Comparison of ENCODE assay signal across 12 cellular contexts in genomic region chr19:17025361-17025760, GRCh38. TPM values are rescaled to one million over a fixed set of nuclear protein-coding genes. Genes with fewer than 3 reads are reported as not detected.
DNase-seq lines count a peak whose midpoint lies in the region; ATAC-seq and TF ChIP-seq lines count a peak whose summit lies in the region.
"Had no signal": no experiment of that assay in that cellular context is flagged by ENCODE, and none has a peak within 500 bp of the region (broad histone marks: within the 10 kb centered on the region; RNA-seq: fewer than 3 reads in every experiment).

No MANE protein-coding gene starts in this region.

- H3K27me3 ChIP-seq in NT2/D1 (ENCODE audit: insufficient read depth, insufficient read length), result peaks cover 25% of the 10 kb centered on the region
- H3K27me3 ChIP-seq in hepatocyte, result peaks cover 7% of the 10 kb centered on the region

- peaks cover 10% of the 10 kb centered on the region for H3K4me1 ChIP-seq in NT2/D1 (ENCODE audit: insufficient read depth, insufficient read length)
- H3K4me1 ChIP-seq in hepatocyte (ENCODE audit: insufficient read depth), result peaks cover 10% of the 10 kb centered on the region

- H3K9me3 ChIP-seq in NT2/D1 (ENCODE audit: insufficient read depth, low read length) (peaks cover 37% of the 10 kb centered on the region), hepatocyte (ENCODE audit: low read depth) (no peaks in the 10 kb centered on the region)
- H3K9me3 ChIP-seq: neutrophil had no signal

- H3K9ac ChIP-seq in NT2/D1 (ENCODE audit: insufficient read length, low read depth), result no peak overlapping the region

- no peak for DNase-seq in NT2/D1 (ENCODE audit: low read depth, low spot score)
- DNase-seq in hepatocyte (ENCODE audit: low spot score), result no peak
- no peak for DNase-seq in progenitor cell of endocrine pancreas (ENCODE audit: low spot score, unreplicated experiment)
- no peak for DNase-seq in activated CD8-positive, alpha-beta memory T cell treated with anti-CD3 and anti-CD28 coated beads, Interleukin-2, amount 10 ng/mL, durations not matched to agents 7 days and 5 days
- DNase-seq: activated CD4-positive, CD25-positive, alpha-beta regulatory T cell; activated naive CD8-positive, alpha-beta T cell treated with anti-CD3 and anti-CD28 coated beads, Interleukin-2, amount 10 ng/mL, durations not matched to agents 7 days and 5 days; DND-41; NCI-H1417 had no signal

- peaks cover 5% of the 10 kb centered on the region for H3K4me1 Mint-ChIP-seq in progenitor cell of endocrine pancreas (ENCODE audit: low read depth)
- no peaks in the 10 kb centered on the region for H3K4me1 Mint-ChIP-seq in activated CD8-positive, alpha-beta memory T cell treated with anti-CD3 and anti-CD28 coated beads, Interleukin-2, amount 10 ng/mL, durations not matched to agents 7 days and 5 days
- H3K4me1 Mint-ChIP-seq: activated naive CD8-positive, alpha-beta T cell treated with anti-CD3 and anti-CD28 coated beads, Interleukin-2, amount 10 ng/mL, durations not matched to agents 7 days and 5 days had no signal

- 86% methylated on average over 6 of the region's 6 CpGs for WGBS in hepatocyte (ENCODE audit: low lambda C conversion rate, missing lambda C conversion rate)

- no peaks in the 10 kb centered on the region for H4K20me1 ChIP-seq in hepatocyte (ENCODE audit: insufficient read depth, poor library complexity, severe bottlenecking)

- TF ChIP-seq POLR2A in GM18505 (IDR thresholded peaks at IDR 0.05; ENCODE audit: borderline replicate concordance, extremely low read depth, insufficient read depth, insufficient read length), result no peak

- H3K4me3 ChIP-seq in NT2/D1 (ENCODE audit: insufficient read length, low read depth), result peak overlapping the region; percentile 72
- H3K4me3 ChIP-seq in hepatocyte, result no peak overlapping the region

- H3K36me3 Mint-ChIP-seq in progenitor cell of endocrine pancreas (ENCODE audit: insufficient read depth), result peaks cover 15% of the 10 kb centered on the region
- peaks cover 2% of the 10 kb centered on the region for H3K36me3 Mint-ChIP-seq in activated CD8-positive, alpha-beta memory T cell treated with anti-CD3 and anti-CD28 coated beads, Interleukin-2, amount 10 ng/mL, durations not matched to agents 7 days and 5 days

- TF ChIP-seq CTCF in hepatocyte (IDR thresholded peaks at IDR 0.05; ENCODE audit: poor library complexity) (no peak), progenitor cell of endocrine pancreas (IDR thresholded peaks at IDR 0.05; ENCODE audit: unreplicated experiment) (no peak)

- CTCF ChIA-PET in activated CD8-positive, alpha-beta memory T cell treated with anti-CD3 and anti-CD28 coated beads, Interleukin-2, amount 10 ng/mL, durations not matched to agents 7 days and 5 days (lab: Charles Lee), result no interaction called here

- peak overlapping the region; percentile 81 for H3K4me3 Mint-ChIP-seq in progenitor cell of endocrine pancreas (ENCODE audit: low read depth)
- H3K4me3 Mint-ChIP-seq in activated CD8-positive, alpha-beta memory T cell treated with anti-CD3 and anti-CD28 coated beads, Interleukin-2, amount 10 ng/mL, durations not matched to agents 7 days and 5 days, result no peak overlapping the region
- H3K4me3 Mint-ChIP-seq: activated naive CD8-positive, alpha-beta T cell treated with anti-CD3 and anti-CD28 coated beads, Interleukin-2, amount 10 ng/mL, durations not matched to agents 7 days and 5 days had no signal

- H3K79me2 ChIP-seq in hepatocyte, result no peaks in the 10 kb centered on the region

- H3K27ac ChIP-seq in hepatocyte, result no peak overlapping the region
- H3K27ac ChIP-seq: neutrophil had no signal

- H3K9me2 ChIP-seq in hepatocyte (replicated peaks; ENCODE audit: insufficient read depth), result no peaks in the 10 kb centered on the region

- no peak overlapping the region for H3K27ac Mint-ChIP-seq in progenitor cell of endocrine pancreas
- no peak overlapping the region for H3K27ac Mint-ChIP-seq in activated CD8-positive, alpha-beta memory T cell treated with anti-CD3 and anti-CD28 coated beads, Interleukin-2, amount 10 ng/mL, durations not matched to agents 7 days and 5 days
- H3K27ac Mint-ChIP-seq: activated naive CD8-positive, alpha-beta T cell treated with anti-CD3 and anti-CD28 coated beads, Interleukin-2, amount 10 ng/mL, durations not matched to agents 7 days and 5 days had no signal

- no peak for ATAC-seq in GM18505 (IDR thresholded peaks at IDR 0.05; ENCODE audit: unreplicated experiment)
- no peak for ATAC-seq in activated CD8-positive, alpha-beta memory T cell treated with anti-CD3 and anti-CD28 coated beads, Interleukin-2, amount 10 ng/mL, durations not matched to agents 7 days and 5 days
- ATAC-seq: SK-N-SH treated with all-trans-retinoic acid at 6 μM for 48 hours; stimulated activated naive CD8-positive, alpha-beta T cell treated with anti-CD3 and anti-CD28 coated beads, Interleukin-15, Interleukin-2, amounts not matched to agents 100 U/mL and 50 U/mL, for 24 hours had no signal

- no peak overlapping the region for H2AFZ ChIP-seq in hepatocyte

- H3K27me3 Mint-ChIP-seq in progenitor cell of endocrine pancreas, result peaks cover 11% of the 10 kb centered on the region
- peaks cover 49% of the 10 kb centered on the region for H3K27me3 Mint-ChIP-seq in activated CD8-positive, alpha-beta memory T cell treated with anti-CD3 and anti-CD28 coated beads, Interleukin-2, amount 10 ng/mL, durations not matched to agents 7 days and 5 days

- peaks cover 8% of the 10 kb centered on the region for H3K9me3 Mint-ChIP-seq in progenitor cell of endocrine pancreas (ENCODE audit: low read depth)
- peaks cover 8% of the 10 kb centered on the region for H3K9me3 Mint-ChIP-seq in activated CD8-positive, alpha-beta memory T cell treated with anti-CD3 and anti-CD28 coated beads, Interleukin-2, amount 10 ng/mL, durations not matched to agents 7 days and 5 days (ENCODE audit: low read depth)

- no peaks in the 10 kb centered on the region for H3K36me3 ChIP-seq in NT2/D1 (ENCODE audit: insufficient read depth, insufficient read length, low read length)
- H3K36me3 ChIP-seq in hepatocyte (replicated peaks; ENCODE audit: insufficient read depth, low read depth), result no peaks in the 10 kb centered on the region
- H3K36me3 ChIP-seq: neutrophil had no signal

- H3K4me2 ChIP-seq in hepatocyte, result peak overlapping the region; percentile 95

RNA-seq across cellular contexts. Expression of gene CPAMD8, which starts 1.2 kb away (rescaled TPM):
- 9.3 and 17.6 TPM in 2 replicates for total RNA-seq in hepatocyte
- polyA plus RNA-seq in hepatocyte, result 7.9 and 8.7 TPM in 2 replicates
- total RNA-seq in progenitor cell of endocrine pancreas, result 58.6 and 63.4 TPM in 2 replicates
- total RNA-seq in activated CD8-positive, alpha-beta memory T cell treated with anti-CD3 and anti-CD28 coated beads, Interleukin-2, amount 10 ng/mL, durations not matched to agents 7 days and 5 days, result 1 to 10 TPM in 1 of 2 experiments, under 1 TPM in 1; 0.21 to 1.3 TPM

RNA-seq across cellular contexts. Expression of gene HAUS8, which starts 49.9 kb away (rescaled TPM):
- 2.8 and 6.3 TPM in 2 replicates for total RNA-seq in hepatocyte
- polyA plus RNA-seq in hepatocyte, result 5.5 and 8.5 TPM in 2 replicates
- 17.7 and 21.7 TPM in 2 replicates for total RNA-seq in progenitor cell of endocrine pancreas
- 10 to 100 TPM; 62.1 to 73.0 TPM for total RNA-seq in activated CD8-positive, alpha-beta memory T cell treated with anti-CD3 and anti-CD28 coated beads, Interleukin-2, amount 10 ng/mL, durations not matched to agents 7 days and 5 days

RNA-seq across cellular contexts. Expression of gene MYO9B, which starts 50.2 kb away (rescaled TPM):
- total RNA-seq in hepatocyte, result 29.1 and 32.4 TPM in 2 replicates
- polyA plus RNA-seq in hepatocyte, result 29.3 and 29.9 TPM in 2 replicates
- total RNA-seq in progenitor cell of endocrine pancreas, result 78.5 and 79.7 TPM in 2 replicates
- total RNA-seq in activated CD8-positive, alpha-beta memory T cell treated with anti-CD3 and anti-CD28 coated beads, Interleukin-2, amount 10 ng/mL, durations not matched to agents 7 days and 5 days, result 100 to 1,000 TPM; 280 to 356 TPM
